Comparison of ENCODE assay signal across 8 cellular contexts in the genomic region with DNA sequence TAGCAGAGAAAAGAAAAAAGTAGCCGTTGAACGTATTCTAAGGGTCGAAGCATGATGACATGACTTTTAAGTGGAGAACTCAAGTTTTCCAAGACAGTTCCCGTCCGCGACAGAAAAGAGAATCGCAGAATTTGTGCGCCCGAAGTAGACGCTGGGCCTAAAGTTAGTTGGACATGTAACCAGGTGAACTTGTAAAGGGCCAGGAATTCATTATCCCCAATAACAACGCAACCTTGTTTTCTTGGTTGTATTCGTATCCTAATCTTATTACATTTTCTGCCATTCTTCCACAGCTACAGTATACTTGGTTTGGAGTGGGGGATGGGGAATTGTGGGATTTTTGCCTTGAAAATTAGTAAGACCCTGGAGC. TPM values are rescaled to one million over a fixed set of nuclear protein-coding genes. Genes with fewer than 3 reads are reported as not detected.
A peak's percentile ranks its signal among the peaks of the same experiment; 100 is the strongest.
DNase-seq lines count a peak whose midpoint lies in the region; ATAC-seq, FAIRE-seq and TF ChIP-seq lines count a peak whose summit lies in the region.

No MANE protein-coding gene starts in this region.

- H3K27me3 ChIP-seq in CD8-positive, alpha-beta T cell (ENCODE audit: insufficient read depth, low read length), result no peaks in the 10 kb centered on the region
- no peaks in the 10 kb centered on the region for H3K27me3 ChIP-seq in MM.1S (replicated peaks; ENCODE audit: insufficient read depth, low read length)
- no peaks in the 10 kb centered on the region; a peak in 1 of 5 replicates for H3K27me3 ChIP-seq in HepG2 (ENCODE audit: control insufficient read depth in 1 of 2, insufficient read depth in 2 of 2, low read length in 2 of 2)
- no peaks in the 10 kb centered on the region for H3K27me3 ChIP-seq in thoracic aorta (replicated peaks; ENCODE audit: insufficient read depth)

- peaks cover 60% of the 10 kb centered on the region for H3K79me2 ChIP-seq in MM.1S (ENCODE audit: low read length)
- peaks cover 57% of the 10 kb centered on the region for H3K79me2 ChIP-seq in HepG2 (ENCODE audit: insufficient read depth, low read length)

- TSS peak; percentile 72 for BruUV-seq in HepG2 (replicated peaks; lab: Mats Ljungman, UMichigan)

- CTCF ChIA-PET in CD8-positive, alpha-beta T cell (lab: Charles Lee), result interaction anchor here (3.5 kb wide), 1 partner anchor 51 kb away, joined by 19 read pairs; no protein-coding TSS in a partner anchor
- CTCF ChIA-PET in HepG2 (lab: Yijun Ruan, JAX; ENCODE audit: low intra/inter-chr PET ratio, low total read pairs), result interaction anchor here (1.6 kb wide), 1 partner anchor 51 kb away, joined by 5 read pairs; no protein-coding TSS in a partner anchor

- H3K27ac ChIP-seq in CD8-positive, alpha-beta T cell (ENCODE audit: low read depth, low read length), result peak overlapping the region; percentile 86
- H3K27ac ChIP-seq in MM.1S (ENCODE audit: low read length) (peak overlapping the region; percentile 16; the same call in 1 of the 2 replicates), HepG2 (ENCODE audit: extremely low read length, insufficient read depth, low read length) (peak overlapping the region; percentile 78), thoracic aorta (peak overlapping the region; percentile 86 to 88)

- peaks cover 54% of the 10 kb centered on the region for H3K4me1 Mint-ChIP-seq in CD8-positive, alpha-beta T cell (ENCODE audit: low read depth)
- peaks cover 54% of the 10 kb centered on the region for H3K4me1 Mint-ChIP-seq in brain

- no peak for FAIRE-seq in HepG2 (lab: Jason Lieb, UNC)

- H4K20me1 ChIP-seq in MM.1S (ENCODE audit: insufficient read depth, low read length) (peaks cover 7% of the 10 kb centered on the region; the same call in 1 of the 2 replicates), HepG2 (ENCODE audit: insufficient read depth, low read length) (peaks cover 36% of the 10 kb centered on the region)

- peak overlapping the region; percentile 92 for H3K27ac Mint-ChIP-seq in CD8-positive, alpha-beta T cell
- H3K27ac Mint-ChIP-seq in brain, result peak overlapping the region; percentile 82 to 93 (median 88)

- no peaks in the 10 kb centered on the region for H3K27me3 Mint-ChIP-seq in CD8-positive, alpha-beta T cell (ENCODE audit: low read depth)
- H3K27me3 Mint-ChIP-seq in brain, result peaks cover 9% of the 10 kb centered on the region

- TF ChIP-seq CTCF in CD8-positive, alpha-beta T cell (IDR thresholded peaks at IDR 0.05), result no peak
- TF ChIP-seq CTCF in MM.1S (IDR thresholded peaks at IDR 0.05; ENCODE audit: low read length) (no peak), brain (conservative IDR thresholded peaks at IDR 0.05) (no peak), HepG2 (CRISPR knock-in tag; IDR thresholded peaks at IDR 0.05) (no peak), thoracic aorta (IDR thresholded peaks at IDR 0.05) (no peak)

- H3F3A ChIP-seq in MM.1S (ENCODE audit: insufficient read depth, low read length), result peaks cover 17% of the 10 kb centered on the region; the same call in 1 of the 2 replicates

- 2% methylated on average over 12 of the region's 12 CpGs for WGBS in HepG2 (ENCODE audit: low lambda C conversion rate)

- in situ Hi-C loops in HepG2 (cut with HindIII; ENCODE audit: extremely low pct_ligation_motif_present, low pct_unique_long_range_greater_than_20kb), result loop anchor here (5.0 kb wide), 1 partner anchor 52 kb away; no protein-coding TSS in a partner anchor

- no peaks in the 10 kb centered on the region for H3K9me3 ChIP-seq in CD8-positive, alpha-beta T cell (ENCODE audit: low read length)
- H3K9me3 ChIP-seq in MM.1S (replicated peaks; ENCODE audit: insufficient read depth, low read length) (no peaks in the 10 kb centered on the region), HepG2 (ENCODE audit: low read length) (no peaks in the 10 kb centered on the region), thoracic aorta (no peaks in the 10 kb centered on the region)

- H2AFZ ChIP-seq in MM.1S (ENCODE audit: low read length) (peak overlapping the region; percentile 37; the same call in 1 of the 2 replicates), HepG2 (ENCODE audit: low read length) (no peak overlapping the region)

- no peak for DNase-seq in CD8-positive, alpha-beta T cell
- DNase-seq in MM.1S (peak; percentile 31), HepG2 (ENCODE audit: low spot score) (no peak), thoracic aorta (ENCODE audit: low spot score) (no peak), DMS53 (lab: John Stamatoyannopoulos, UW) (no peak)

- H3K4me3 ChIP-seq in CD8-positive, alpha-beta T cell (ENCODE audit: low read depth, low read length), result peak overlapping the region; percentile 92
- peak overlapping the region; percentile 86 for H3K4me3 ChIP-seq in MM.1S (ENCODE audit: low read length)
- H3K4me3 ChIP-seq in HepG2 (replicated peaks in 1 of 3; ENCODE audit: insufficient read depth in 1 of 3, low read depth in 2 of 3, low read length in 3 of 3), result peak overlapping the region; percentile 89 to 100 (median 95)
- H3K4me3 ChIP-seq in thoracic aorta, result peak overlapping the region; percentile 85

- peak overlapping the region; percentile 87 for H3K9ac ChIP-seq in MM.1S (ENCODE audit: low read length)
- peak overlapping the region; percentile 92 for H3K9ac ChIP-seq in HepG2 (ENCODE audit: insufficient read depth, low read depth, low read length)

- ATAC-seq in CD8-positive, alpha-beta T cell, result no peak
- ATAC-seq in HepG2, result no peak
- ATAC-seq in thoracic aorta (ENCODE audit: insufficient number of reproducible peaks, low FRiP score, low read depth), result no peak
- no peak for ATAC-seq in GM21367 (IDR thresholded peaks at IDR 0.05; ENCODE audit: unreplicated experiment)
- no peak for ATAC-seq in GM21825 (IDR thresholded peaks at IDR 0.05; ENCODE audit: unreplicated experiment)

- H3K9me2 ChIP-seq in MM.1S (replicated peaks; ENCODE audit: insufficient read depth, low read length), result no peaks in the 10 kb centered on the region

- intact Hi-C loops in CD8-positive, alpha-beta T cell (cut with DNase I, micrococcal nuclease), result loop anchor here (5.0 to 10.0 kb wide), 4 partner anchors 252 to 1591 kb away; a partner anchor contains a TSS
- intact Hi-C loops in HepG2 (cut with micrococcal nuclease; ENCODE audit: unreplicated experiment), result no loop called here

- peaks cover 49% of the 10 kb centered on the region for H3K4me1 ChIP-seq in CD8-positive, alpha-beta T cell (ENCODE audit: insufficient read depth, low read length)
- H3K4me1 ChIP-seq in MM.1S (ENCODE audit: low read length) (peaks cover 26% of the 10 kb centered on the region), HepG2 (ENCODE audit: insufficient read depth, low read length) (peaks cover 66% of the 10 kb centered on the region), thoracic aorta (ENCODE audit: control insufficient read depth in 1 of 2, low read depth in 2 of 2) (peaks cover 28 to 52% of the 10 kb centered on the region in 2 donors)

- H3K9me3 Mint-ChIP-seq in CD8-positive, alpha-beta T cell, result no peaks in the 10 kb centered on the region
- peaks cover 0 to 2% (median 0%) of the 10 kb centered on the region in 5 experiments for H3K9me3 Mint-ChIP-seq in brain

- H3K4me3 Mint-ChIP-seq in CD8-positive, alpha-beta T cell, result peak overlapping the region; percentile 99
- H3K4me3 Mint-ChIP-seq in brain, result peak overlapping the region; percentile 89 to 98 (median 93)

- no peak for TF ChIP-seq RAD21 in HepG2 (CRISPR knock-in tag; IDR thresholded peaks at IDR 0.05)

- POLR2A ChIA-PET in CD8-positive, alpha-beta T cell (lab: Charles Lee), result interaction anchor here (0.6 to 2.5 kb wide), 5 partner anchors 12 to 676 kb away, joined by 3 to 12 read pairs (median 5); a partner anchor contains a TSS
- POLR2A ChIA-PET in HepG2 (lab: Yijun Ruan, JAX), result interaction anchor here (0.7 to 3.8 kb wide), 18 partner anchors 11 to 371 kb away, joined by 3 to 105 read pairs (median 11); a partner anchor contains a TSS

- TF ChIP-seq POLR2A in HepG2 (IDR thresholded peaks at IDR 0.05; ENCODE audit: insufficient read depth in 1 of 2, low read depth in 2 of 2, low read length in 2 of 2), result no peak

- H3K36me3 Mint-ChIP-seq in CD8-positive, alpha-beta T cell, result peaks cover 14% of the 10 kb centered on the region
- peaks cover 42% of the 10 kb centered on the region for H3K36me3 Mint-ChIP-seq in brain

- no peaks in the 10 kb centered on the region for H3K36me3 ChIP-seq in CD8-positive, alpha-beta T cell (ENCODE audit: insufficient read depth, low read length)
- H3K36me3 ChIP-seq in MM.1S (replicated peaks; ENCODE audit: insufficient read depth, low read length), result no peaks in the 10 kb centered on the region
- peaks cover 2 to 6% of the 10 kb centered on the region in 2 experiments; a peak in 3 of 5 replicates for H3K36me3 ChIP-seq in HepG2 (replicated peaks in 1 of 2; ENCODE audit: control insufficient read depth in 1 of 2, insufficient read depth in 2 of 2, low read length in 2 of 2)
- H3K36me3 ChIP-seq in thoracic aorta, result no peaks in the 10 kb centered on the region

- peak overlapping the region; percentile 67 for H3K4me2 ChIP-seq in MM.1S (ENCODE audit: low read depth, low read length)
- H3K4me2 ChIP-seq in HepG2 (ENCODE audit: low read depth, low read length), result peak overlapping the region; percentile 90

- TF ChIP-seq EP300 in HepG2 (IDR thresholded peaks at IDR 0.05; ENCODE audit: low read depth in 2 of 2, low read length in 2 of 2) (no peak), HepG2 (CRISPR knock-in tag; IDR thresholded peaks at IDR 0.05; ENCODE audit: borderline replicate concordance) (no peak)

RNA-seq across cellular contexts. Expression of a gene that starts 0.9 kb away (rescaled TPM):
- total RNA-seq in CD8-positive, alpha-beta T cell, result 10 to 100 TPM; 50.4 to 55.2 TPM
- polyA plus RNA-seq in brain (ENCODE audit: insufficient read depth, low read depth, low replicate concordance), result 17.7 TPM
- total RNA-seq in HepG2 (2016; rRNA removed; fragmentation: Illumina TruSeq; extraction: Trizol), result 112 and 162 TPM in 2 replicates
- total RNA-seq in HepG2 (2016; cell fraction: cytosol; rRNA removed; fragmentation: Illumina TruSeq; extraction: Trizol; ENCODE audit: low read depth), result 73.1 and 80.6 TPM in 2 replicates
- total RNA-seq in HepG2 (2016; cell fraction: insoluble cytoplasmic fraction; rRNA removed; fragmentation: Illumina TruSeq; extraction: Trizol), result 111 and 151 TPM in 2 replicates
- total RNA-seq in HepG2 (2016; cell fraction: membrane; rRNA removed; fragmentation: Illumina TruSeq; extraction: Trizol), result 75.4 and 81.7 TPM in 2 replicates
- total RNA-seq in HepG2 (2016; cell fraction: nucleus; rRNA removed; fragmentation: Illumina TruSeq; extraction: Trizol), result 124 and 131 TPM in 2 replicates
- 17.4 and 20.5 TPM in 2 replicates for polyA plus RNA-seq in HepG2 (2011; rRNA removed)
- polyA plus RNA-seq in HepG2 (2011; cell fraction: cytosol; rRNA removed), result 7.4 and 12.7 TPM in 2 replicates
- 12.2 and 17.3 TPM in 2 replicates for polyA plus RNA-seq in HepG2 (2011; cell fraction: nucleus; rRNA removed)
- polyA plus RNA-seq in HepG2 (2012), result 44.6 and 45.2 TPM in 2 replicates
- 5.3 and 6.3 TPM in 2 replicates for polyA plus RNA-seq in HepG2 (2016; cell fraction: cytosol; fragmentation: Illumina TruSeq; extraction: Trizol; ENCODE audit: low read depth)
- polyA plus RNA-seq in HepG2 (2016; cell fraction: insoluble cytoplasmic fraction; fragmentation: Illumina TruSeq; extraction: Trizol; ENCODE audit: low read depth), result 65.3 and 70.7 TPM in 2 replicates
- polyA plus RNA-seq in HepG2 (2016; cell fraction: membrane; fragmentation: Illumina TruSeq; extraction: Trizol; ENCODE audit: low read depth), result 15.2 and 15.3 TPM in 2 replicates
- 55.0 and 61.2 TPM in 2 replicates for polyA plus RNA-seq in HepG2 (2016; cell fraction: nucleus; fragmentation: Illumina TruSeq; extraction: Trizol; ENCODE audit: insufficient read depth, low read depth)
- polyA minus RNA-seq in HepG2 (2011; rRNA and poly(A)+ RNA removed; ENCODE audit: low replicate concordance), result 30.6 and 37.6 TPM in 2 replicates
- 38.7 and 40.1 TPM in 2 replicates for polyA minus RNA-seq in HepG2 (2011; cell fraction: cytosol; rRNA and poly(A)+ RNA removed)
- 79.4 and 86.2 TPM in 2 replicates for polyA minus RNA-seq in HepG2 (2011; cell fraction: nucleus; rRNA and poly(A)+ RNA removed)
- 10 to 100 TPM; 46.2 to 70.6 TPM for total RNA-seq in thoracic aorta

Comparison
In these comparisons a context has a peak if more than half of its experiments do, and no peak if none do; other contexts are left out.
1. H3K27ac ChIP-seq: peak in every context shown above with its lines; median percentile 87 in thoracic aorta; 86 in CD8-positive, alpha-beta T cell; 78 in HepG2; 16 in MM.1S.